Comparison of ENCODE assay signal across 1 cellular context in genomic region chr3:194682189-194682588, GRCh38.
TF ChIP-seq lines count a peak whose summit lies in the region.

No MANE protein-coding gene starts in this region.

TF ChIP-seq in endothelial cell of umbilical vein, 7 proteins besides CTCF, POLR2A, EP300 and RAD21:
- TF ChIP-seq GATA2 (IDR thresholded peaks at IDR 0.05; ENCODE audit: insufficient read depth, insufficient read length, low read depth, low read length) (no peak), MAX (IDR thresholded peaks at IDR 0.05; ENCODE audit: insufficient read depth, insufficient read length) (no peak), POLR2AphosphoS5 (IDR thresholded peaks at IDR 0.05; ENCODE audit: insufficient read depth, low read depth, low read length) (no peak), MYC (IDR thresholded peaks at IDR 0.05; ENCODE audit: low read depth, low read length) (no peak), EZH2 (IDR thresholded peaks at IDR 0.05; ENCODE audit: borderline replicate concordance, low read depth, low read length, severe bottlenecking) (no peak), JUN (IDR thresholded peaks at IDR 0.05; ENCODE audit: borderline replicate concordance, insufficient read depth, insufficient read length, low read depth) (no peak), FOS (IDR thresholded peaks at IDR 0.05; ENCODE audit: borderline replicate concordance, insufficient read depth, low read length) (no peak)
